Comparison of ENCODE assay signal across 23 cellular contexts in genomic region chr10:61600389-61600788, GRCh38.
"Had no signal": no experiment of that assay in that cellular context is flagged by ENCODE, and none has a peak within 500 bp of the region (broad histone marks: within the 10 kb centered on the region; RNA-seq: fewer than 3 reads in every experiment).

No MANE protein-coding gene starts in this region.

- H3K4me1 ChIP-seq: foreskin keratinocyte, left lung, prostate gland, right atrium auricular region, sigmoid colon, spleen, tibial nerve, upper lobe of left lung had no signal

- H3K9me3 ChIP-seq: left lung, prostate gland, right atrium auricular region, sigmoid colon, spleen, thoracic aorta, tibial nerve, upper lobe of left lung had no signal

- H3K4me3 ChIP-seq: dorsolateral prefrontal cortex, left lung, prostate gland, right atrium auricular region, sigmoid colon, spleen, thoracic aorta, tibial nerve, upper lobe of left lung had no signal

- ATAC-seq: esophagus mucosa; foreskin keratinocyte; left cardiac atrium; left lung; naive thymus-derived CD8-positive, alpha-beta T cell; stimulated activated memory B cell treated with anti-CD40 and anti-IgM and Interleukin-4, amounts not matched to agents 10 μg/mL and 1 μg/mL and 100 μg/mL, for 72 hours; stimulated activated naive CD8-positive, alpha-beta T cell treated with anti-CD3 and anti-CD28 coated beads, Interleukin-15, Interleukin-2, amounts not matched to agents 100 U/mL and 50 U/mL, for 24 hours had no signal

- H3K4me3 Mint-ChIP-seq: naive thymus-derived CD8-positive, alpha-beta T cell; nephron progenitor cell; stimulated activated memory B cell treated with anti-CD40 and anti-IgM and Interleukin-4, amounts not matched to agents 10 μg/mL and 1 μg/mL and 100 μg/mL, for 72 hours had no signal

- H3K27ac ChIP-seq: dorsolateral prefrontal cortex, epithelial cell of prostate, foreskin keratinocyte, left lung, prostate gland, right atrium auricular region, sigmoid colon, spleen, thoracic aorta, tibial nerve, upper lobe of left lung had no signal

- FAIRE-seq: keratinocyte, urothelium cell line had no signal

- H3K27me3 ChIP-seq: left lung, right atrium auricular region, sigmoid colon, spleen, tibial nerve, upper lobe of left lung had no signal

- DNase-seq: dorsolateral prefrontal cortex; effector CD4-positive, alpha-beta T cell; foreskin keratinocyte; hypothalamus; left cardiac atrium; left lung; naive thymus-derived CD8-positive, alpha-beta T cell; nephron progenitor cell; nucleus accumbens; sigmoid colon; spleen; stimulated activated CD4-positive, alpha-beta T cell treated with anti-CD3 and anti-CD28 coated beads, Interleukin-4, amount 100 ng/mL, for 4 hours; stimulated activated naive CD8-positive, alpha-beta T cell treated with anti-CD3 and anti-CD28 coated beads, Interleukin-15, Interleukin-2, amounts not matched to agents 100 U/mL and 50 U/mL, for 24 hours; upper lobe of left lung had no signal

- H3K36me3 Mint-ChIP-seq: naive thymus-derived CD8-positive, alpha-beta T cell; stimulated activated memory B cell treated with anti-CD40 and anti-IgM and Interleukin-4, amounts not matched to agents 10 μg/mL and 1 μg/mL and 100 μg/mL, for 72 hours had no signal

- H3K27ac Mint-ChIP-seq: naive thymus-derived CD8-positive, alpha-beta T cell; nephron progenitor cell; stimulated activated memory B cell treated with anti-CD40 and anti-IgM and Interleukin-4, amounts not matched to agents 10 μg/mL and 1 μg/mL and 100 μg/mL, for 72 hours had no signal

- H3K4me1 Mint-ChIP-seq: naive thymus-derived CD8-positive, alpha-beta T cell; nephron progenitor cell; stimulated activated memory B cell treated with anti-CD40 and anti-IgM and Interleukin-4, amounts not matched to agents 10 μg/mL and 1 μg/mL and 100 μg/mL, for 72 hours had no signal

- H3K36me3 ChIP-seq: left lung, prostate gland, right atrium auricular region, sigmoid colon, spleen, thoracic aorta, tibial nerve, upper lobe of left lung had no signal

- H3K9me3 Mint-ChIP-seq: naive thymus-derived CD8-positive, alpha-beta T cell; nephron progenitor cell; stimulated activated memory B cell treated with anti-CD40 and anti-IgM and Interleukin-4, amounts not matched to agents 10 μg/mL and 1 μg/mL and 100 μg/mL, for 72 hours had no signal
